Comparison of ENCODE assay signal across 8 cellular contexts in the genomic region with DNA sequence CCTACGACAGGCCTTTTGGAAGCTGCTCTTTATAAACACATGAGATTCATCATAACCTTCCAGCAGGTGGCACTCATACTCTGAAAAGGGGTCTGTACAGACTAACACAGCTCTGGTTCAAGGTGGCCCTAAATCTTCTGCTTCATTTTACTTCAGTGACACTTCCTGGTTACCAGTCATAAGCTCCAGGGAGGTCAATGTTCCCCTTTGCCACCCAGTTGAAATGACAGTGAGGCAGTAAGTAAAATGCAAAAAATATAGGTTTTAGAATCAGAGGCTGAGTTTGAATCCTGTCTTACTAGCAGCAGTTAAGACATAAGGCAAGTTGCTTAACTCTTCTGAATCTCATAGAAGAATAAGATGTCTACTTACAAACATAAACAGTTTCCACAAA.
A peak's percentile ranks its signal among the peaks of the same experiment; 100 is the strongest.
DNase-seq lines count a peak whose midpoint lies in the region; ATAC-seq and TF ChIP-seq lines count a peak whose summit lies in the region.

No MANE protein-coding gene starts in this region.

- H3K9me3 ChIP-seq in NT2/D1 (ENCODE audit: insufficient read depth, low read length) (no peaks in the 10 kb centered on the region), neural progenitor cell (ENCODE audit: low read depth) (no peaks in the 10 kb centered on the region), transverse colon (no peaks in the 10 kb centered on the region)

- no peaks in the 10 kb centered on the region for H3F3A ChIP-seq in neural progenitor cell (ENCODE audit: low read depth)

- intact Hi-C loops in transverse colon (cut with DNase I; ENCODE audit: low total_unique reads): loop anchor here (10.0 kb wide), 1 partner anchor 272 kb away; a partner anchor contains a TSS

- no peaks in the 10 kb centered on the region for H3K36me3 ChIP-seq in NT2/D1 (ENCODE audit: insufficient read depth, insufficient read length, low read length)
- no peaks in the 10 kb centered on the region for H3K36me3 ChIP-seq in neural progenitor cell
- H3K36me3 ChIP-seq in transverse colon: no peaks in the 10 kb centered on the region

- H3K27me3 ChIP-seq in NT2/D1 (ENCODE audit: insufficient read depth, insufficient read length) (no peaks in the 10 kb centered on the region), neural progenitor cell (no peaks in the 10 kb centered on the region), transverse colon (no peaks in the 10 kb centered on the region)

- no peaks in the 10 kb centered on the region for H3K27me3 Mint-ChIP-seq in neural progenitor cell (ENCODE audit: insufficient read depth, low read depth)

- H3K4me1 ChIP-seq in NT2/D1 (ENCODE audit: insufficient read depth, insufficient read length): no peaks in the 10 kb centered on the region
- no peaks in the 10 kb centered on the region for H3K4me1 ChIP-seq in neural progenitor cell
- peaks cover 3 to 22% (median 7%) of the 10 kb centered on the region in 4 donors for H3K4me1 ChIP-seq in transverse colon

- no peaks in the 10 kb centered on the region for H3K9me3 Mint-ChIP-seq in neural progenitor cell

- no peak overlapping the region for H3K27ac ChIP-seq in neural progenitor cell
- H3K27ac ChIP-seq in transverse colon: peak overlapping the region in 3 of 4 donors; percentile 25 to 62 (median 54)

- H3K27ac Mint-ChIP-seq in neural progenitor cell: no peak overlapping the region

- in situ Hi-C loops in transverse colon (cut with MboI; ENCODE audit: low pct_ligation_motif_present in 1 of 4, low pct_unique_long_range_greater_than_20kb in 1 of 4, low sequenced_read_pairs in 3 of 4): loop anchor here in 3 of 4 donors (5.0 to 25.0 kb wide), 5 partner anchors 130 to 272 kb away; a partner anchor contains a TSS

- WGBS in transverse colon (ENCODE audit: low coverage in 1 of 2), 2 donors: 0 to 5% methylated on average over 1 of the region's 1 CpG

- H3K4me3 ChIP-seq in NT2/D1 (ENCODE audit: insufficient read length, low read depth) (no peak overlapping the region), fibroblast of mammary gland (ENCODE audit: control insufficient read depth, low read depth, low read length) (no peak overlapping the region), neural progenitor cell (no peak overlapping the region), transverse colon (no peak overlapping the region)

- no peak overlapping the region for H3K9ac ChIP-seq in NT2/D1 (ENCODE audit: insufficient read length, low read depth)
- no peak overlapping the region for H3K9ac ChIP-seq in neural progenitor cell

- H3K79me2 ChIP-seq in neural progenitor cell (ENCODE audit: low read depth): no peaks in the 10 kb centered on the region

- peak; percentile 87 for ATAC-seq in GM21526 (IDR thresholded peaks at IDR 0.05; ENCODE audit: low FRiP score, unreplicated experiment)

- H3K36me3 Mint-ChIP-seq in neural progenitor cell: no peaks in the 10 kb centered on the region

- no peak overlapping the region for H3K4me2 ChIP-seq in neural progenitor cell

- H2AFZ ChIP-seq in neural progenitor cell (replicated peaks): no peak overlapping the region

- no peak for TF ChIP-seq POLR2A in transverse colon (IDR thresholded peaks at IDR 0.05)

- peak; percentile 77 for TF ChIP-seq CTCF in fibroblast of mammary gland (conservative IDR thresholded peaks at IDR 0.05; ENCODE audit: control insufficient read depth, insufficient read depth, low read depth, low read length)
- TF ChIP-seq CTCF in neural progenitor cell (IDR thresholded peaks at IDR 0.05): peak; percentile 67
- peak; percentile 62 to 84 (median 66) for TF ChIP-seq CTCF in transverse colon (IDR thresholded peaks at IDR 0.05)

- peaks cover 14% of the 10 kb centered on the region for H4K20me1 ChIP-seq in neural progenitor cell (ENCODE audit: low read depth)

- H3K4me3 Mint-ChIP-seq in neural progenitor cell: no peak overlapping the region

- H3K4me1 Mint-ChIP-seq in neural progenitor cell: no peaks in the 10 kb centered on the region

- no peak for TF ChIP-seq EP300 in transverse colon (IDR thresholded peaks at IDR 0.05; ENCODE audit: low read depth)

- DNase-seq in DMS79 treated with DMSO at 0.1 percent for 48 hours (lab: John Stamatoyannopoulos, UW) (peak; percentile 59), HT1080 (ENCODE audit: low read depth) (peak; percentile 77), NT2/D1 (ENCODE audit: low read depth, low spot score) (peak; percentile 57), activated T-cell treated with anti-CD3 and anti-CD28 coated beads for 4 hours (peak; percentile 67), fibroblast of mammary gland (ENCODE audit: low read depth) (peak; percentile 87), neural progenitor cell (ENCODE audit: low spot score) (peak; percentile 78), transverse colon (peak; percentile 66)
